Comparison of ENCODE assay signal across 8 cellular contexts in genomic region chr2:231482806-231483391, GRCh38. TPM values are rescaled to one million over a fixed set of nuclear protein-coding genes. Genes with fewer than 3 reads are reported as not detected.
A peak's percentile ranks its signal among the peaks of the same experiment; 100 is the strongest.
DNase-seq lines count a peak whose midpoint lies in the region; ATAC-seq and TF ChIP-seq lines count a peak whose summit lies in the region.

No MANE protein-coding gene starts in this region.

- CTCF ChIA-PET in activated CD8-positive, alpha-beta T cell treated with anti-CD3 and anti-CD28 coated beads for 36 hours (lab: Charles Lee), result interaction anchor here (0.7 to 4.6 kb wide), 27 partner anchors 8 to 242 kb away, joined by 3 to 86 read pairs (median 6); partner anchors contain the start of gene NCL

- no peaks in the 10 kb centered on the region for H3K9me3 Mint-ChIP-seq in activated CD8-positive, alpha-beta T cell treated with anti-CD3 and anti-CD28 coated beads for 36 hours

- H3K4me3 ChIP-seq in HAP-1, result no peak overlapping the region

- no peaks in the 10 kb centered on the region for H3K36me3 ChIP-seq in HAP-1 (replicated peaks)

- no peaks in the 10 kb centered on the region for H3K27me3 Mint-ChIP-seq in activated CD8-positive, alpha-beta T cell treated with anti-CD3 and anti-CD28 coated beads for 36 hours

- H3K36me3 Mint-ChIP-seq in activated CD8-positive, alpha-beta T cell treated with anti-CD3 and anti-CD28 coated beads for 36 hours (ENCODE audit: low read depth), result no peaks in the 10 kb centered on the region

- no peaks in the 10 kb centered on the region for H3K9me3 ChIP-seq in HAP-1

- TF ChIP-seq CTCF in activated CD8-positive, alpha-beta T cell treated with anti-CD3 and anti-CD28 coated beads for 36 hours (IDR thresholded peaks at IDR 0.05), result peak; percentile 91

- peak; percentile 85 for ATAC-seq in activated CD8-positive, alpha-beta T cell treated with anti-CD3 and anti-CD28 coated beads for 36 hours
- ATAC-seq in HG03025 (IDR thresholded peaks at IDR 0.05; ENCODE audit: low FRiP score, unreplicated experiment), result no peak

- peak; percentile 65 for DNase-seq in EL
- DNase-seq in HAP-1 (ENCODE audit: low spot score in 2 of 2), result peak; percentile 55 to 84
- peak; percentile 54 for DNase-seq in NCI-H460 (ENCODE audit: extremely low read depth, low read depth)
- DNase-seq in activated CD8-positive, alpha-beta T cell treated with anti-CD3 and anti-CD28 coated beads for 36 hours, result peak; percentile 80
- peak; percentile 83 for DNase-seq in ecto neural progenitor cell (ENCODE audit: low spot score)
- DNase-seq in mesenteric fat pad (ENCODE audit: low spot score), result peak; percentile 93
- peak; percentile 47 for DNase-seq in stimulated activated CD8-positive, alpha-beta memory T cell treated with anti-CD3 and anti-CD28 coated beads, Interleukin-15, amount 100 ng/mL, for 24 hours (ENCODE audit: low read depth)

- H3K4me1 Mint-ChIP-seq in activated CD8-positive, alpha-beta T cell treated with anti-CD3 and anti-CD28 coated beads for 36 hours (ENCODE audit: low read depth), result peaks cover 11% of the 10 kb centered on the region

- POLR2A ChIA-PET in activated CD8-positive, alpha-beta T cell treated with anti-CD3 and anti-CD28 coated beads for 36 hours (lab: Charles Lee), result interaction anchor here (0.6 to 8.7 kb wide), 10 partner anchors 11 to 225 kb away, joined by 3 to 149 read pairs (median 3); partner anchors contain the start of genes NCL and PTMA

- no peaks in the 10 kb centered on the region for H3K4me1 ChIP-seq in HAP-1

- no peaks in the 10 kb centered on the region for H3K27me3 ChIP-seq in HAP-1 (ENCODE audit: low read depth)

- H3K27ac Mint-ChIP-seq in activated CD8-positive, alpha-beta T cell treated with anti-CD3 and anti-CD28 coated beads for 36 hours, result peak overlapping the region; percentile 90

- in situ Hi-C loops in HAP-1 (cut with MboI; ENCODE audit: low sequenced_read_pairs), result no loop called here

- peak overlapping the region; percentile 77 for H3K4me3 Mint-ChIP-seq in activated CD8-positive, alpha-beta T cell treated with anti-CD3 and anti-CD28 coated beads for 36 hours

- intact Hi-C loops in activated CD8-positive, alpha-beta T cell treated with anti-CD3 and anti-CD28 coated beads for 36 hours (cut with micrococcal nuclease), result no loop called here

RNA-seq across cellular contexts. Expression of gene NCL, which starts 18.6 kb away (rescaled TPM):
- total RNA-seq in NCI-H460 (2014; rRNA removed; shearing (Covaris generic)), result 339 and 396 TPM in 2 replicates
- polyA plus RNA-seq in NCI-H460 (2014; cell fraction: nucleus; rRNA removed), result 185 and 195 TPM in 2 replicates
- 1,000 to 10,000 TPM; 1,312 to 1,361 TPM for total RNA-seq in activated CD8-positive, alpha-beta T cell treated with anti-CD3 and anti-CD28 coated beads for 36 hours
- 512 TPM for total RNA-seq in mesenteric fat pad

RNA-seq across cellular contexts. Expression of gene NMUR1, which starts 47.3 kb away (rescaled TPM):
- not detected in 2 replicates for total RNA-seq in NCI-H460 (2014; rRNA removed; shearing (Covaris generic))
- 0.07 and 0.30 TPM in 2 replicates for polyA plus RNA-seq in NCI-H460 (2014; cell fraction: nucleus; rRNA removed)
- under 1 TPM in 1 of 2 experiments, not detected in 1; 0.09 TPM for total RNA-seq in activated CD8-positive, alpha-beta T cell treated with anti-CD3 and anti-CD28 coated beads for 36 hours
- total RNA-seq in mesenteric fat pad, result 1.4 TPM
